ENCODE assay signal across 15 cellular contexts in the genomic region with DNA sequence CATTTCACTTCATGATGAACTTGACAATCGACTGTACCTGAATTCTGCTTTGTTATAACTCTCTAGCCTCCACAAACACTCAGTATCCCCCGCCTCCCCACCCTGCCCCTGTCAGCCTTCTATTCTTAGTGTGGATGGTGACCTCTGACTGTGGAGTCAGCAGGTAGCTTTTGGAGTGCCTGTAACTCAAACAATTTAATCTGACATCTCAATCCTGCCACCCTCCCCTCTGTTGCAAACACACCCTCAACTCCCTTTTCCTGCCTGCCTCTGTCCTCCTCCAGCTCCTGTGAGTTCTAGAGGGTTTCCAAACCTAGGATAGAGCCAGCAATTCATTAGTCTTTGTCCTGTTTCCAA. TPM values are rescaled to one million over a fixed set of nuclear protein-coding genes. Genes with fewer than 3 reads are reported as not detected.
DNase-seq lines count a peak whose midpoint lies in the region; ATAC-seq, FAIRE-seq and TF ChIP-seq lines count a peak whose summit lies in the region.
"Had no signal": no experiment of that assay in that cellular context is flagged by ENCODE, and none has a peak within 500 bp of the region (broad histone marks: within the 10 kb centered on the region; RNA-seq: fewer than 3 reads in every experiment).

No MANE protein-coding gene starts in this region.

- no peak for FAIRE-seq in astrocyte (lab: Jason Lieb, UNC)

- H3F3A ChIP-seq in GM23248 (ENCODE audit: insufficient read depth): no peaks in the 10 kb centered on the region; the same call in 1 of the 2 replicates

- H3K4me3 ChIP-seq in GM23248: no peak overlapping the region
- no peak overlapping the region for H3K4me3 ChIP-seq in astrocyte (ENCODE audit: insufficient read depth, low read depth, low read length)
- no peak overlapping the region for H3K4me3 ChIP-seq in mesodermal cell (ENCODE audit: extremely low read depth, insufficient read depth, low read length, poor library complexity, severe bottlenecking)
- peak overlapping the region in 1 of 2 donors; percentile 22 for H3K4me3 ChIP-seq in stomach smooth muscle (ENCODE audit: low read length in 2 of 2)

- H3K9me3 ChIP-seq in GM23248 (ENCODE audit: low read depth) (no peaks in the 10 kb centered on the region), astrocyte (ENCODE audit: insufficient read depth, low read depth, low read length) (no peaks in the 10 kb centered on the region), mesodermal cell (ENCODE audit: control insufficient read depth, low read length) (no peaks in the 10 kb centered on the region), stomach smooth muscle (ENCODE audit: control insufficient read depth in 2 of 2, low read length in 2 of 2) (no peaks in the 10 kb centered on the region)
- H3K9me3 ChIP-seq: Caco-2 had no signal

- H3K4me3 Mint-ChIP-seq in astrocyte (ENCODE audit: unreplicated experiment) (no peak overlapping the region), immature natural killer cell (no peak overlapping the region)
- H3K4me3 Mint-ChIP-seq: activated naive CD4-positive, alpha-beta T cell treated with anti-CD3 and anti-CD28 coated beads, Interleukin-2, amount 10 ng/mL, durations not matched to agents 7 days and 5 days; memory B cell had no signal

- ATAC-seq in HG03469 (IDR thresholded peaks at IDR 0.05; ENCODE audit: unreplicated experiment): no peak
- no peak for ATAC-seq in activated CD4-positive, CD25-positive, alpha-beta regulatory T cell treated with anti-CD3 and anti-CD28 coated beads, Interleukin-2, amount 50 U/mL, for 24 hours

- no peak for DNase-seq in GM23248
- no peak for DNase-seq in astrocyte (ENCODE audit: low read depth)
- no peak for DNase-seq in immature natural killer cell
- DNase-seq in SHP77 treated with DMSO at 0.1 percent for 48 hours (lab: John Stamatoyannopoulos, UW): no peak
- DNase-seq: activated naive CD4-positive, alpha-beta T cell treated with anti-CD3 and anti-CD28 coated beads, Interleukin-2, amount 10 ng/mL, durations not matched to agents 7 days and 5 days; Caco-2; NCI-H1694 treated with DMSO at 0.1 percent for 48 hours; NCI-H69; stimulated activated CD4-positive, alpha-beta T cell treated with anti-CD3 and anti-CD28 coated beads, Interleukin-12 subunit alpha, Interleukin-12 subunit beta, amount 100 ng/mL, for 4 hours had no signal

- H3K27ac ChIP-seq in GM23248 (peak overlapping the region; percentile 32), astrocyte (ENCODE audit: low read depth, low read length) (no peak overlapping the region), mesodermal cell (ENCODE audit: low read depth, low read length, severe bottlenecking) (peak overlapping the region; percentile 42), stomach smooth muscle (ENCODE audit: low read length) (peak overlapping the region; percentile 24)

- H3K27ac Mint-ChIP-seq in astrocyte (ENCODE audit: unreplicated experiment) (no peak overlapping the region), immature natural killer cell (no peak overlapping the region)
- H3K27ac Mint-ChIP-seq: activated naive CD4-positive, alpha-beta T cell treated with anti-CD3 and anti-CD28 coated beads, Interleukin-2, amount 10 ng/mL, durations not matched to agents 7 days and 5 days; memory B cell had no signal

- H3K4me1 ChIP-seq in GM23248 (ENCODE audit: insufficient read depth) (peaks cover 21% of the 10 kb centered on the region), astrocyte (ENCODE audit: insufficient read depth, low read length) (peaks cover 24% of the 10 kb centered on the region), mesodermal cell (ENCODE audit: control insufficient read depth, insufficient read depth, low read length, poor library complexity, severe bottlenecking) (peaks cover 11% of the 10 kb centered on the region), stomach smooth muscle (ENCODE audit: control insufficient read depth, insufficient read depth, low read length) (peaks cover 67% of the 10 kb centered on the region)
- H3K4me1 ChIP-seq: Caco-2 had no signal

- no peak for TF ChIP-seq CTCF in astrocyte (IDR thresholded peaks at IDR 0.05; ENCODE audit: insufficient read depth, low read depth, low read length)

- WGBS in GM23248 (ENCODE audit: low coverage in 1 of 2, low lambda C conversion rate in 2 of 2, missing lambda C conversion rate in 2 of 2), 2 experiments: 63 to 72% methylated on average over 2 of the region's 2 CpGs
- 86% methylated on average over 1 of the region's 2 CpGs; no CpG with 5 or more reads in 1 of the 2 experiments for WGBS in mesodermal cell (ENCODE audit: insufficient coverage in 2 of 2), 2 experiments

- H3K36me3 Mint-ChIP-seq in astrocyte (ENCODE audit: low read depth, unreplicated experiment) (peaks cover 17% of the 10 kb centered on the region), immature natural killer cell (no peaks in the 10 kb centered on the region)
- H3K36me3 Mint-ChIP-seq: activated naive CD4-positive, alpha-beta T cell treated with anti-CD3 and anti-CD28 coated beads, Interleukin-2, amount 10 ng/mL, durations not matched to agents 7 days and 5 days; memory B cell had no signal

- no peaks in the 10 kb centered on the region for H3K9me2 ChIP-seq in GM23248 (ENCODE audit: insufficient read depth)

- H3K9me3 Mint-ChIP-seq in astrocyte (ENCODE audit: unreplicated experiment) (no peaks in the 10 kb centered on the region), immature natural killer cell (no peaks in the 10 kb centered on the region)
- H3K9me3 Mint-ChIP-seq: activated naive CD4-positive, alpha-beta T cell treated with anti-CD3 and anti-CD28 coated beads, Interleukin-2, amount 10 ng/mL, durations not matched to agents 7 days and 5 days had no signal

- no peak overlapping the region; the same call in 1 of the 2 replicates for H3K9ac ChIP-seq in GM23248
- H3K9ac ChIP-seq in astrocyte (ENCODE audit: low read length): peak overlapping the region; percentile 9
- H3K9ac ChIP-seq in stomach smooth muscle (ENCODE audit: low read length in 2 of 2): peak overlapping the region in 1 of 2 donors; percentile 42

- in situ Hi-C loops in GM23248 (cut with MboI): no loop called here

- H2AFZ ChIP-seq in GM23248: no peak overlapping the region
- no peak overlapping the region for H2AFZ ChIP-seq in astrocyte (ENCODE audit: low read depth, low read length)

- H3K4me2 ChIP-seq in GM23248 (ENCODE audit: unreplicated experiment) (peak overlapping the region; percentile 73), astrocyte (ENCODE audit: low read length) (peak overlapping the region; percentile 79)

- no peaks in the 10 kb centered on the region for H3K36me3 ChIP-seq in GM23248 (ENCODE audit: low read depth)
- H3K36me3 ChIP-seq in astrocyte (ENCODE audit: insufficient read depth, low read length): no peaks in the 10 kb centered on the region
- peaks cover 30% of the 10 kb centered on the region for H3K36me3 ChIP-seq in mesodermal cell (ENCODE audit: control insufficient read depth, insufficient read depth, low read length)
- peaks cover 0 to 3% of the 10 kb centered on the region in 2 donors for H3K36me3 ChIP-seq in stomach smooth muscle (ENCODE audit: control insufficient read depth in 2 of 2, insufficient read depth in 2 of 2, low read length in 2 of 2)

- H4K20me1 ChIP-seq in GM23248 (ENCODE audit: insufficient read depth): no peaks in the 10 kb centered on the region
- no peaks in the 10 kb centered on the region for H4K20me1 ChIP-seq in astrocyte (ENCODE audit: insufficient read depth, low read length)

- H3K27me3 Mint-ChIP-seq in astrocyte (ENCODE audit: low read depth, unreplicated experiment) (no peaks in the 10 kb centered on the region), immature natural killer cell (ENCODE audit: low read depth in 3 of 3) (peaks cover 0 to 6% (median 0%) of the 10 kb centered on the region in 3 donors)

- no peaks in the 10 kb centered on the region for H3K79me2 ChIP-seq in GM23248 (ENCODE audit: insufficient read depth)
- H3K79me2 ChIP-seq in astrocyte (ENCODE audit: insufficient read depth, low read length): no peaks in the 10 kb centered on the region

- H3K4me1 Mint-ChIP-seq in astrocyte (ENCODE audit: low read depth, unreplicated experiment) (peaks cover 52% of the 10 kb centered on the region), immature natural killer cell (no peaks in the 10 kb centered on the region)
- H3K4me1 Mint-ChIP-seq: activated naive CD4-positive, alpha-beta T cell treated with anti-CD3 and anti-CD28 coated beads, Interleukin-2, amount 10 ng/mL, durations not matched to agents 7 days and 5 days had no signal

- no peaks in the 10 kb centered on the region for H3K27me3 ChIP-seq in GM23248 (replicated peaks; ENCODE audit: insufficient read depth)
- H3K27me3 ChIP-seq in astrocyte (ENCODE audit: insufficient read depth, low read length): no peaks in the 10 kb centered on the region
- no peaks in the 10 kb centered on the region for H3K27me3 ChIP-seq in stomach smooth muscle (ENCODE audit: control insufficient read depth in 1 of 2, insufficient read depth in 2 of 2, low read length in 2 of 2)

RNA-seq across cellular contexts. Expression of gene DAAM2, which starts 20.3 kb away (rescaled TPM):
- total RNA-seq in GM23248 (2014; rRNA removed; shearing (Covaris generic)): 5.1 and 5.6 TPM in 2 replicates
- polyA plus RNA-seq in GM23248 (2016; fragmentation: Nextera tagmentation; extraction: Ambion mirVana) (1.8 and 2.0 TPM in 2 replicates), immature natural killer cell (not detected)
- total RNA-seq in astrocyte: 38.4 and 50.3 TPM in 2 replicates
- polyA plus RNA-seq in mesodermal cell (2013, experiment 1 of 2): 23.2 TPM
- polyA plus RNA-seq in mesodermal cell (2013, experiment 2 of 2): 19.4 TPM
- total RNA-seq: Caco-2; T-helper 1 cell treated with Interleukin-12 subunit alpha and Interleukin-12 subunit beta and Interleukin-4 antibody, amounts not matched to agents 30 ng/mL and 1 ng/mL, for 36 hours had no signal
